In genomic region chr9:133731876-133732321, GRCh38 we compare ENCODE assay signal across 1 cellular context.
TF ChIP-seq lines count a peak whose summit lies in the region.

No MANE protein-coding gene starts in this region.

TF ChIP-seq in HCT116, 20 proteins besides CTCF, POLR2A, EP300 and RAD21 (continued from another document):
- TF ChIP-seq FOSL1 (IDR thresholded peaks at IDR 0.05; ENCODE audit: low read depth) (no peak), SIN3A (IDR thresholded peaks at IDR 0.05; ENCODE audit: low read depth) (no peak), ATF3 (IDR thresholded peaks at IDR 0.05) (no peak), TCF7L2 (IDR thresholded peaks at IDR 0.05; ENCODE audit: borderline replicate concordance, extremely low read depth, insufficient read depth, insufficient read length) (no peak), EZH2phosphoT487 (IDR thresholded peaks at IDR 0.05; ENCODE audit: borderline replicate concordance) (no peak), JUND (IDR thresholded peaks at IDR 0.05) (no peak), SP1 (IDR thresholded peaks at IDR 0.05; ENCODE audit: low read depth) (no peak), CEBPB (IDR thresholded peaks at IDR 0.05; ENCODE audit: low read depth) (no peak), CBX3 (IDR thresholded peaks at IDR 0.05; ENCODE audit: low read depth) (no peak), EZH2 (IDR thresholded peaks at IDR 0.05) (no peak), EGR1 (IDR thresholded peaks at IDR 0.05; ENCODE audit: low read depth) (no peak)
- TF ChIP-seq, protein P1, sequence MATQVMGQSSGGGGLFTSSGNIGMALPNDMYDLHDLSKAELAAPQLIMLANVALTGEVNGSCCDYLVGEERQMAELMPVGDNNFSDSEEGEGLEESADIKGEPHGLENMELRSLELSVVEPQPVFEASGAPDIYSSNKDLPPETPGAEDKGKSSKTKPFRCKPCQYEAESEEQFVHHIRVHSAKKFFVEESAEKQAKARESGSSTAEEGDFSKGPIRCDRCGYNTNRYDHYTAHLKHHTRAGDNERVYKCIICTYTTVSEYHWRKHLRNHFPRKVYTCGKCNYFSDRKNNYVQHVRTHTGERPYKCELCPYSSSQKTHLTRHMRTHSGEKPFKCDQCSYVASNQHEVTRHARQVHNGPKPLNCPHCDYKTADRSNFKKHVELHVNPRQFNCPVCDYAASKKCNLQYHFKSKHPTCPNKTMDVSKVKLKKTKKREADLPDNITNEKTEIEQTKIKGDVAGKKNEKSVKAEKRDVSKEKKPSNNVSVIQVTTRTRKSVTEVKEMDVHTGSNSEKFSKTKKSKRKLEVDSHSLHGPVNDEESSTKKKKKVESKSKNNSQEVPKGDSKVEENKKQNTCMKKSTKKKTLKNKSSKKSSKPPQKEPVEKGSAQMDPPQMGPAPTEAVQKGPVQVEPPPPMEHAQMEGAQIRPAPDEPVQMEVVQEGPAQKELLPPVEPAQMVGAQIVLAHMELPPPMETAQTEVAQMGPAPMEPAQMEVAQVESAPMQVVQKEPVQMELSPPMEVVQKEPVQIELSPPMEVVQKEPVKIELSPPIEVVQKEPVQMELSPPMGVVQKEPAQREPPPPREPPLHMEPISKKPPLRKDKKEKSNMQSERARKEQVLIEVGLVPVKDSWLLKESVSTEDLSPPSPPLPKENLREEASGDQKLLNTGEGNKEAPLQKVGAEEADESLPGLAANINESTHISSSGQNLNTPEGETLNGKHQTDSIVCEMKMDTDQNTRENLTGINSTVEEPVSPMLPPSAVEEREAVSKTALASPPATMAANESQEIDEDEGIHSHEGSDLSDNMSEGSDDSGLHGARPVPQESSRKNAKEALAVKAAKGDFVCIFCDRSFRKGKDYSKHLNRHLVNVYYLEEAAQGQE (IDR thresholded peaks at IDR 0.05; ENCODE audit: low read depth) = no peak
- TF ChIP-seq, protein P2, sequence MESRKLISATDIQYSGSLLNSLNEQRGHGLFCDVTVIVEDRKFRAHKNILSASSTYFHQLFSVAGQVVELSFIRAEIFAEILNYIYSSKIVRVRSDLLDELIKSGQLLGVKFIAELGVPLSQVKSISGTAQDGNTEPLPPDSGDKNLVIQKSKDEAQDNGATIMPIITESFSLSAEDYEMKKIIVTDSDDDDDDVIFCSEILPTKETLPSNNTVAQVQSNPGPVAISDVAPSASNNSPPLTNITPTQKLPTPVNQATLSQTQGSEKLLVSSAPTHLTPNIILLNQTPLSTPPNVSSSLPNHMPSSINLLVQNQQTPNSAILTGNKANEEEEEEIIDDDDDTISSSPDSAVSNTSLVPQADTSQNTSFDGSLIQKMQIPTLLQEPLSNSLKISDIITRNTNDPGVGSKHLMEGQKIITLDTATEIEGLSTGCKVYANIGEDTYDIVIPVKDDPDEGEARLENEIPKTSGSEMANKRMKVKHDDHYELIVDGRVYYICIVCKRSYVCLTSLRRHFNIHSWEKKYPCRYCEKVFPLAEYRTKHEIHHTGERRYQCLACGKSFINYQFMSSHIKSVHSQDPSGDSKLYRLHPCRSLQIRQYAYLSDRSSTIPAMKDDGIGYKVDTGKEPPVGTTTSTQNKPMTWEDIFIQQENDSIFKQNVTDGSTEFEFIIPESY (IDR thresholded peaks at IDR 0.05; ENCODE audit: extremely low read depth, insufficient replicate concordance, low read length) = no peak
